Comparison of ENCODE assay signal across 17 cellular contexts in genomic region chr6:27129095-27129815, GRCh38.
DNase-seq lines count a peak whose midpoint lies in the region; FAIRE-seq and TF ChIP-seq lines count a peak whose summit lies in the region.
"Had no signal": no experiment of that assay in that cellular context is flagged by ENCODE, and none has a peak within 500 bp of the region (broad histone marks: within the 10 kb centered on the region; RNA-seq: fewer than 3 reads in every experiment).

No MANE protein-coding gene starts in this region.

- no peaks in the 10 kb centered on the region for H3K27me3 Mint-ChIP-seq in chondrocyte (ENCODE audit: low read depth)

- DNase-seq in DMS79 treated with DMSO at 0.1 percent for 48 hours (lab: John Stamatoyannopoulos, UW) (peak; percentile 11), DMS79 (lab: John Stamatoyannopoulos, UW) (no peak), GM12892 (ENCODE audit: insufficient read length) (no peak), NCI-H510A treated with DMSO at 0.1 percent for 48 hours (lab: John Stamatoyannopoulos, UW) (peak; percentile 75), chondrocyte (ENCODE audit: low spot score) (no peak), posterior cingulate gyrus (no peak), NCI-H2227 treated with DMSO at 0.1 percent for 48 hours (lab: John Stamatoyannopoulos, UW) (no peak), GM13976 (ENCODE audit: low spot score) (no peak)
- DNase-seq: activated CD8-positive, alpha-beta memory T cell treated with anti-CD3 and anti-CD28 coated beads, Interleukin-2, amount 50 U/mL, for 4 hours; Caco-2; heart right ventricle; mucosa of descending colon; NCI-H1092 treated with DMSO at 0.1 percent for 48 hours; NCI-H526; pancreas; SHP77 treated with DMSO at 0.1 percent for 48 hours had no signal

- in situ Hi-C loops in GM13976 (cut with MboI; ENCODE audit: low sequenced_read_pairs, unreplicated experiment) = no loop called here

- H3K4me3 Mint-ChIP-seq in chondrocyte (ENCODE audit: unreplicated experiment) = no peak overlapping the region

- H3K27ac Mint-ChIP-seq in chondrocyte (ENCODE audit: unreplicated experiment) = peak overlapping the region; percentile 2

- peaks cover 2% of the 10 kb centered on the region for H3K36me3 Mint-ChIP-seq in chondrocyte (ENCODE audit: low read depth)

- FAIRE-seq in GM12892 (lab: Jason Lieb, UNC) = peak; percentile 14
- FAIRE-seq: endothelial cell of umbilical vein, pancreas had no signal

- TF ChIP-seq POLR2A in GM12892 (IDR thresholded peaks at IDR 0.05; ENCODE audit: low read depth, low read length) = no peak

- peaks cover 21% of the 10 kb centered on the region for H3K4me1 Mint-ChIP-seq in chondrocyte (ENCODE audit: low read depth)

- no peaks in the 10 kb centered on the region for H3K9me3 Mint-ChIP-seq in chondrocyte (ENCODE audit: low read depth)

- no peak for TF ChIP-seq CTCF in chondrocyte (IDR thresholded peaks at IDR 0.05)
- TF ChIP-seq CTCF in GM13976 (IDR thresholded peaks at IDR 0.05; ENCODE audit: borderline replicate concordance, control extremely low read depth, extremely low read depth, insufficient read depth, missing control alignments) = no peak

- intact Hi-C loops in posterior cingulate gyrus (cut with DNase I) = no loop called here

Comparison
In these comparisons a context has a peak if more than half of its experiments do, and no peak if none do; other contexts are left out.
1. DNase-seq: peak in DMS79 treated with DMSO at 0.1 percent for 48 hours (single experiment) and NCI-H510A treated with DMSO at 0.1 percent for 48 hours (single experiment); none in DMS79 (single experiment), GM12892 (single experiment), chondrocyte (single experiment), posterior cingulate gyrus (0 of 10), NCI-H2227 treated with DMSO at 0.1 percent for 48 hours (single experiment) and GM13976 (single experiment).